Comparison of ENCODE assay signal across 1 cellular context in genomic region chr19:29610574-29611271, GRCh38.
A peak's percentile ranks its signal among the peaks of the same experiment; 100 is the strongest.
TF ChIP-seq lines count a peak whose summit lies in the region.

No MANE protein-coding gene starts in this region.

TF ChIP-seq in IMR-90, 13 proteins besides CTCF, POLR2A, EP300 and RAD21 (continued from another document):
- TF ChIP-seq CHD1 (IDR thresholded peaks at IDR 0.05; ENCODE audit: low read depth, low read length) (no peak), NFE2L2 (IDR thresholded peaks at IDR 0.05; ENCODE audit: low read depth, low read length) (no peak), MAZ (IDR thresholded peaks at IDR 0.05; ENCODE audit: borderline replicate concordance, low read depth, low read length) (peak; percentile 59; the same call in 1 of the 2 replicates), USF2 (IDR thresholded peaks at IDR 0.05; ENCODE audit: low read depth, low read length) (no peak), MAFK (IDR thresholded peaks at IDR 0.05; ENCODE audit: low read depth, low read length) (no peak), BHLHE40 (IDR thresholded peaks at IDR 0.05; ENCODE audit: low read depth, low read length) (peak; percentile 67; the same call in 1 of the 2 replicates), FOS (IDR thresholded peaks at IDR 0.05; ENCODE audit: low read depth, low read length) (no peak)
